In the genomic region with DNA sequence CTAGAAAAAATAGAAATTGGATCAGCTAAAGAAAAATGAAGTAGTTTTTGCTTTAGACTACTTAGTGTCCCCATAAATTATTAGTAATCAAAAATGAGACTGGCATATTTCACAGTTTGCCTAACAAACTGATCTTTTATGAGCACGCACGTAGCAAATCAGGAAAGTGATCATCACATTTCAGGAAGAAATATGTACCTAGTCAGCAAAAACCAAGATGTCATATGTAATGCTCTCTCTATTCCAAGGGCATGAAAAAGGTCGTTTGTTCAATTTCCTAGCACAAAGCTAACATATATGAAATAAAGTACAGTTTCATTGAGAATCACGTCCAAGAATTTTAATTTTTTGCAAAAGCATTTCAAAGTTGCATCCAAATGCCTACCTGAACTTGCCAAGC, we compare ENCODE assay signal across 38 cellular contexts.
"Had no signal": no experiment of that assay in that cellular context is flagged by ENCODE, and none has a peak within 500 bp of the region (broad histone marks: within the 10 kb centered on the region; RNA-seq: fewer than 3 reads in every experiment).

No MANE protein-coding gene starts in this region.

- H3K27me3 ChIP-seq: ascending aorta, cardiac muscle cell had no signal

- H3K27me3 Mint-ChIP-seq: activated CD4-positive, alpha-beta memory T cell treated with anti-CD3 and anti-CD28 coated beads, Interleukin-2, amount 10 ng/mL, durations not matched to agents 7 days and 5 days; activated CD4-positive, alpha-beta T cell treated with anti-CD3 and anti-CD28 coated beads for 36 hours; activated CD4-positive, alpha-beta T cell treated with anti-CD3 and anti-CD28 coated beads, Interleukin-2, amount 10 ng/mL, durations not matched to agents 7 days and 5 days; activated CD8-positive, alpha-beta memory T cell treated with anti-CD3 and anti-CD28 coated beads, Interleukin-2, amount 10 ng/mL, durations not matched to agents 7 days and 5 days; activated naive CD4-positive, alpha-beta T cell treated with anti-CD3 and anti-CD28 coated beads, Interleukin-2, amount 10 ng/mL, durations not matched to agents 7 days and 5 days; activated naive CD4-positive, alpha-beta T cell treated with anti-CD3 and anti-CD28 coated beads, Interleukin-2, amount 50 U/mL, for 24 hours; activated naive CD8-positive, alpha-beta T cell; activated naive CD8-positive, alpha-beta T cell treated with anti-CD3 and anti-CD28 coated beads, Interleukin-2, amount 10 ng/mL, durations not matched to agents 7 days and 5 days; activated naive CD8-positive, alpha-beta T cell treated with anti-CD3 and anti-CD28 coated beads, Interleukin-2, amount 50 U/mL, for 24 hours; activated T-cell treated with anti-CD3 and anti-CD28 coated beads, Interleukin-2, amount 50 U/mL, for 24 hours; central memory CD8-positive, alpha-beta T cell had no signal

- H3K36me3 ChIP-seq: ascending aorta, cardiac muscle cell, WERI-Rb-1 had no signal

- FAIRE-seq: bronchial epithelial cell had no signal

- H3K4me3 ChIP-seq: ascending aorta, cardiac muscle cell had no signal

- H3K4me3 Mint-ChIP-seq: activated CD4-positive, alpha-beta memory T cell treated with anti-CD3 and anti-CD28 coated beads, Interleukin-2, amount 10 ng/mL, durations not matched to agents 7 days and 5 days; activated CD4-positive, alpha-beta T cell treated with anti-CD3 and anti-CD28 coated beads for 36 hours; activated CD4-positive, alpha-beta T cell treated with anti-CD3 and anti-CD28 coated beads, Interleukin-2, amount 10 ng/mL, durations not matched to agents 7 days and 5 days; activated CD8-positive, alpha-beta memory T cell treated with anti-CD3 and anti-CD28 coated beads, Interleukin-2, amount 10 ng/mL, durations not matched to agents 7 days and 5 days; activated CD8-positive, alpha-beta T cell treated with anti-CD3 and anti-CD28 coated beads, Interleukin-2, amount 10 ng/mL, durations not matched to agents 7 days and 5 days; activated naive CD4-positive, alpha-beta T cell treated with anti-CD3 and anti-CD28 coated beads, Interleukin-2, amount 10 ng/mL, durations not matched to agents 7 days and 5 days; activated naive CD4-positive, alpha-beta T cell treated with anti-CD3 and anti-CD28 coated beads, Interleukin-2, amount 50 U/mL, for 24 hours; activated naive CD8-positive, alpha-beta T cell; activated naive CD8-positive, alpha-beta T cell treated with anti-CD3 and anti-CD28 coated beads, Interleukin-2, amount 10 ng/mL, durations not matched to agents 7 days and 5 days; activated naive CD8-positive, alpha-beta T cell treated with anti-CD3 and anti-CD28 coated beads, Interleukin-2, amount 50 U/mL, for 24 hours; activated T-cell treated with anti-CD3 and anti-CD28 coated beads, Interleukin-2, amount 50 U/mL, for 24 hours; brain; central memory CD8-positive, alpha-beta T cell; T-helper 1 cell treated with Interleukin-12 subunit alpha and Interleukin-12 subunit beta and Interleukin-4 antibody, amounts not matched to agents 30 μg/mL and 1 μg/mL, for 36 hours; T-helper 2 cell treated with Interferon-gamma antibody and Interleukin-4, amounts not matched to agents 5 μg/mL and 100 μg/mL, for 36 hours; WTC11 had no signal

- DNase-seq: activated CD4-positive, alpha-beta memory T cell treated with anti-CD3 and anti-CD28 coated beads, Interleukin-2, amount 10 ng/mL, durations not matched to agents 7 days and 5 days; activated CD4-positive, alpha-beta T cell treated with anti-CD3 and anti-CD28 coated beads for 1 hour; activated CD4-positive, alpha-beta T cell treated with anti-CD3 and anti-CD28 coated beads for 36 hours; activated CD4-positive, alpha-beta T cell treated with anti-CD3 and anti-CD28 coated beads for 48 hours; activated CD4-positive, alpha-beta T cell treated with anti-CD3 and anti-CD28 coated beads, Interleukin-2, amount 10 ng/mL, durations not matched to agents 7 days and 5 days; activated CD4-positive, alpha-beta T cell treated with anti-CD3 and anti-CD28 coated beads, Interleukin-2, amount 50 U/mL, for 48 hours; activated CD4-positive, CD25-positive, alpha-beta regulatory T cell; activated CD8-positive, alpha-beta memory T cell treated with anti-CD3 and anti-CD28 coated beads for 24 hours; activated CD8-positive, alpha-beta memory T cell treated with anti-CD3 and anti-CD28 coated beads, Interleukin-2, amount 10 ng/mL, durations not matched to agents 7 days and 5 days; activated CD8-positive, alpha-beta memory T cell treated with anti-CD3 and anti-CD28 coated beads, Interleukin-2, amount 50 U/mL, for 48 hours; activated CD8-positive, alpha-beta T cell treated with anti-CD3 and anti-CD28 coated beads, Interleukin-2, amount 10 ng/mL, durations not matched to agents 7 days and 5 days; activated effector memory CD4-positive, alpha-beta T cell treated with Interleukin-2 at 50 U/mL for 16 hours; activated gamma-delta T cell; activated naive CD4-positive, alpha-beta T cell treated with anti-CD3 and anti-CD28 coated beads, Interleukin-2, amount 10 ng/mL, durations not matched to agents 7 days and 5 days; activated naive CD4-positive, alpha-beta T cell treated with Interleukin-2 at 50 U/mL for 16 hours; activated naive CD8-positive, alpha-beta T cell treated with anti-CD3 and anti-CD28 coated beads, Interleukin-2, amount 10 ng/mL, durations not matched to agents 7 days and 5 days; activated naive CD8-positive, alpha-beta T cell treated with anti-CD3 and anti-CD28 coated beads, Interleukin-2, amount 50 U/mL, for 24 hours; activated T-cell treated with anti-CD3 and anti-CD28 coated beads, Interleukin-2, amount 50 U/mL, for 24 hours; activated T-cell treated with anti-CD3 and anti-CD28 coated beads, Interleukin-2, amount 50 U/mL, for 48 hours; amygdala; anterior cingulate cortex; caudate nucleus; cerebellar nuclear complex; T-helper 2 cell; T-helper 9 cell; WERI-Rb-1 had no signal

- H3K27ac ChIP-seq: ascending aorta, cardiac muscle cell, WERI-Rb-1 had no signal

- H3K27ac Mint-ChIP-seq: activated CD4-positive, alpha-beta memory T cell treated with anti-CD3 and anti-CD28 coated beads, Interleukin-2, amount 10 ng/mL, durations not matched to agents 7 days and 5 days; activated CD4-positive, alpha-beta T cell treated with anti-CD3 and anti-CD28 coated beads for 36 hours; activated CD4-positive, alpha-beta T cell treated with anti-CD3 and anti-CD28 coated beads, Interleukin-2, amount 10 ng/mL, durations not matched to agents 7 days and 5 days; activated CD8-positive, alpha-beta memory T cell treated with anti-CD3 and anti-CD28 coated beads, Interleukin-2, amount 10 ng/mL, durations not matched to agents 7 days and 5 days; activated CD8-positive, alpha-beta T cell treated with anti-CD3 and anti-CD28 coated beads, Interleukin-2, amount 10 ng/mL, durations not matched to agents 7 days and 5 days; activated naive CD4-positive, alpha-beta T cell treated with anti-CD3 and anti-CD28 coated beads, Interleukin-2, amount 10 ng/mL, durations not matched to agents 7 days and 5 days; activated naive CD4-positive, alpha-beta T cell treated with anti-CD3 and anti-CD28 coated beads, Interleukin-2, amount 50 U/mL, for 24 hours; activated naive CD8-positive, alpha-beta T cell; activated naive CD8-positive, alpha-beta T cell treated with anti-CD3 and anti-CD28 coated beads, Interleukin-2, amount 10 ng/mL, durations not matched to agents 7 days and 5 days; activated naive CD8-positive, alpha-beta T cell treated with anti-CD3 and anti-CD28 coated beads, Interleukin-2, amount 50 U/mL, for 24 hours; activated T-cell treated with anti-CD3 and anti-CD28 coated beads, Interleukin-2, amount 50 U/mL, for 24 hours; activated T-helper 2 cell treated with anti-CD3 and anti-CD28 coated beads, Interferon-gamma antibody, Interleukin-2, Interleukin-4, amounts not matched to agents 10 μg/mL and 5 μg/mL and 100 μg/mL, durations not matched to agents 14 hours and 24 hours and 36 hours; brain; T-helper 1 cell treated with Interleukin-12 subunit alpha and Interleukin-12 subunit beta and Interleukin-4 antibody, amounts not matched to agents 30 μg/mL and 1 μg/mL, for 36 hours; T-helper 2 cell treated with Interferon-gamma antibody and Interleukin-4, amounts not matched to agents 5 μg/mL and 100 μg/mL, for 36 hours; WTC11 had no signal

- H3K4me1 ChIP-seq: ascending aorta had no signal

- H3K4me1 Mint-ChIP-seq: activated CD4-positive, alpha-beta memory T cell treated with anti-CD3 and anti-CD28 coated beads, Interleukin-2, amount 10 ng/mL, durations not matched to agents 7 days and 5 days; activated CD4-positive, alpha-beta T cell treated with anti-CD3 and anti-CD28 coated beads for 36 hours; activated CD4-positive, alpha-beta T cell treated with anti-CD3 and anti-CD28 coated beads, Interleukin-2, amount 10 ng/mL, durations not matched to agents 7 days and 5 days; activated CD8-positive, alpha-beta memory T cell treated with anti-CD3 and anti-CD28 coated beads, Interleukin-2, amount 10 ng/mL, durations not matched to agents 7 days and 5 days; activated naive CD4-positive, alpha-beta T cell treated with anti-CD3 and anti-CD28 coated beads, Interleukin-2, amount 10 ng/mL, durations not matched to agents 7 days and 5 days; activated naive CD4-positive, alpha-beta T cell treated with anti-CD3 and anti-CD28 coated beads, Interleukin-2, amount 50 U/mL, for 24 hours; activated naive CD8-positive, alpha-beta T cell treated with anti-CD3 and anti-CD28 coated beads, Interleukin-2, amount 10 ng/mL, durations not matched to agents 7 days and 5 days; activated naive CD8-positive, alpha-beta T cell treated with anti-CD3 and anti-CD28 coated beads, Interleukin-2, amount 50 U/mL, for 24 hours; brain; central memory CD8-positive, alpha-beta T cell; WTC11 had no signal

- H3K9me3 ChIP-seq: ascending aorta had no signal

- H3K36me3 Mint-ChIP-seq: activated CD8-positive, alpha-beta memory T cell treated with anti-CD3 and anti-CD28 coated beads, Interleukin-2, amount 10 ng/mL, durations not matched to agents 7 days and 5 days; activated naive CD4-positive, alpha-beta T cell treated with anti-CD3 and anti-CD28 coated beads, Interleukin-2, amount 10 ng/mL, durations not matched to agents 7 days and 5 days; activated naive CD4-positive, alpha-beta T cell treated with anti-CD3 and anti-CD28 coated beads, Interleukin-2, amount 50 U/mL, for 24 hours; activated naive CD8-positive, alpha-beta T cell; activated naive CD8-positive, alpha-beta T cell treated with anti-CD3 and anti-CD28 coated beads, Interleukin-2, amount 10 ng/mL, durations not matched to agents 7 days and 5 days; brain had no signal

- ATAC-seq: activated CD4-positive, alpha-beta T cell treated with anti-CD3 and anti-CD28 coated beads for 36 hours; activated CD4-positive, CD25-positive, alpha-beta regulatory T cell treated with anti-CD3 and anti-CD28 coated beads, Interleukin-2, amount 50 U/mL, for 24 hours; activated CD8-positive, alpha-beta memory T cell treated with anti-CD3 and anti-CD28 coated beads, Interleukin-2, amount 10 ng/mL, durations not matched to agents 7 days and 5 days; activated CD8-positive, alpha-beta T cell treated with anti-CD3 and anti-CD28 coated beads, Interleukin-2, amount 10 ng/mL, durations not matched to agents 7 days and 5 days; activated naive CD8-positive, alpha-beta T cell treated with anti-CD3 and anti-CD28 coated beads, Interleukin-2, amount 50 U/mL, for 24 hours; WTC11 had no signal
